28 cellular contexts compared by ENCODE assay signal in genomic region chr19:55311397-55311796, GRCh38. TPM values are rescaled to one million over a fixed set of nuclear protein-coding genes. Genes with fewer than 3 reads are reported as not detected.
"Had no signal": no experiment of that assay in that cellular context is flagged by ENCODE, and none has a peak within 500 bp of the region (broad histone marks: within the 10 kb centered on the region; RNA-seq: fewer than 3 reads in every experiment).

No MANE protein-coding gene starts in this region.

- H3K27ac ChIP-seq: coronary artery, epithelial cell of prostate, esophagus squamous epithelium, gastrocnemius medialis, heart right ventricle, left lung, lower lobe of right lung had no signal

- H3K27ac Mint-ChIP-seq: mesothelial cell of epicardium had no signal

- H3K9me3 Mint-ChIP-seq: mesothelial cell of epicardium had no signal

- DNase-seq: dermis blood vessel endothelial cell; dorsolateral prefrontal cortex; effector CD4-positive, alpha-beta T cell; effector memory CD4-positive, alpha-beta T cell; erythroblast; esophagus squamous epithelium; foreskin fibroblast; foreskin melanocyte; gastrocnemius medialis; glutamatergic neuron; head of caudate nucleus; heart right ventricle; hippocampal formation; left cardiac atrium; left lung; left ventricle myocardium superior; lower lobe of right lung; mesenchymal stem cell; mucosa of descending colon had no signal

- H3K36me3 ChIP-seq: gastrocnemius medialis, lower lobe of right lung had no signal

- H3K4me1 ChIP-seq: esophagus squamous epithelium, gastrocnemius medialis, heart right ventricle, left lung, lower lobe of right lung had no signal

- H3K4me3 ChIP-seq: coronary artery, dorsolateral prefrontal cortex, esophagus squamous epithelium, gastrocnemius medialis, heart right ventricle, left lung, lower lobe of right lung, mucosa of descending colon had no signal

- H3K4me3 Mint-ChIP-seq: mesothelial cell of epicardium had no signal

- H3K27me3 ChIP-seq: dorsolateral prefrontal cortex, esophagus squamous epithelium, gastrocnemius medialis, heart right ventricle, left lung had no signal

- ATAC-seq: esophagus mucosa, gastrocnemius medialis, left cardiac atrium, left lung, left ventricle myocardium superior, lower lobe of right lung, mucosa of descending colon had no signal

- H3K9me3 ChIP-seq: esophagus squamous epithelium, gastrocnemius medialis, left lung, lower lobe of right lung, mucosa of descending colon had no signal

RNA-seq across cellular contexts. Expression of gene TMEM150B, which starts 13.7 kb away (rescaled TPM):
- total RNA-seq: dermis blood vessel endothelial cell, esophagus mucosa, glomerular endothelial cell, kidney epithelial cell, lung microvascular endothelial cell, mesothelial cell of epicardium had no signal
- polyA plus RNA-seq: keratinocyte had no signal

RNA-seq across cellular contexts. Expression of gene BRSK1, which starts 27.6 kb away (rescaled TPM):
- total RNA-seq: gastrocnemius medialis had no signal

RNA-seq across cellular contexts. Expression of gene COX6B2, which starts 43.1 kb away (rescaled TPM):
- total RNA-seq: dermis blood vessel endothelial cell, gastrocnemius medialis, glomerular endothelial cell, heart right ventricle, left cardiac atrium, left ventricle myocardium superior, lower lobe of right lung, lung microvascular endothelial cell, mesenteric fat pad had no signal
- polyA plus RNA-seq: heart right ventricle had no signal
